8 cellular contexts compared by ENCODE assay signal in the genomic region with DNA sequence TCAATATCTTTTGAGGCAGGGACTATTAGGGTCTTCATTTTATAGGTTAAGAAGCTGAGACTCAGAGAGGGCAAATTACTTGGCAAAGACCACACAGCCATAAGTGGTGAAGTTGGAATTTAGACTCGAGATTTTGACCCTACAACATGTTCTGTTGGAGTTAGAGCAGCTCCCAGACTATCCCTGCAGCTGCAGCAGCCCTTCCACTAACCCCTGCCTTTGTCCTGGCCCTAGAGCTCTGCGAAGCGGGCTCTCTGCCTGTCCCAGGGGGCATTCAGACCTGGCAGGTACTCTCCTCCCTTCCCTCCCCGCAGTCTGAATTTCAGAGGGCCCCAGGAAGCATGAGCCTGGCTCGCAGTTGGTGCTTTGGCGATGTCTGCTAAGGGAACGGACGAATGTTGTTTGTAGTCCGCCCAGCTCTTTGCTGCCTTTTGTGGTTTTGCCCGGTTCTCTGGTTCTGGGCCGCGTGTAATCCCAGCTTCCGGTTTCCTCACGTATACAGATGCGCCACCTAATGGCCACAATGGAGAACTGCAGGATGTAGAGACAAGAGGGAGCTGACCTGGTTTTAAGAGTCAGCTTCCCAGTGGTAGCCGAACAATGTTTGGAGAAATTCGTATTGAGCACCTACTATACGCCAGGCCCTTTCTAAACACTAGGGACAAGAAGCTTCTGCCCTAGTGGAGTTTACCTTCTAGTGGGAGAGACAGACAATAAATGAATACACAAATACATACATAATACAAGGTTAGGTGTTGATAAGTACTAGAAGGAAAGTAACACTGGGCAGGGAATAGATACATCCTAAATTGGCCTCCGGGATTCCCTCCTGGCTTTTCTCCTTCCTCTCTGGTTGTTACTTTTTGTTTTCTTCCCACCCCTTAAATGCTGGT.
DNase-seq lines count a peak whose midpoint lies in the region; ATAC-seq and TF ChIP-seq lines count a peak whose summit lies in the region.

No MANE protein-coding gene starts in this region.

- intact Hi-C loops in CD4-positive, alpha-beta memory T cell (cut with micrococcal nuclease), result loop anchor here (1.0 kb wide), 1 partner anchor 39 kb away; no protein-coding TSS in a partner anchor

- H3K4me1 ChIP-seq in CD4-positive, alpha-beta memory T cell (ENCODE audit: insufficient read depth, low read length), result peaks cover 3% of the 10 kb centered on the region

- CTCF ChIA-PET in CD4-positive, alpha-beta memory T cell (lab: Charles Lee; ENCODE audit: partially characterized antibody), result interaction anchor here (0.8 to 11.2 kb wide), 45 partner anchors 9 to 593 kb away, joined by 3 to 263 read pairs (median 4); partner anchors contain the start of genes DCPS, FOXRED1, HYLS1 and PUS3

- peak; percentile 95 for TF ChIP-seq CTCF in endothelial cell (IDR thresholded peaks at IDR 0.05; ENCODE audit: unreplicated experiment)

- no peaks in the 10 kb centered on the region for H3K9me3 ChIP-seq in CD4-positive, alpha-beta memory T cell (ENCODE audit: control insufficient read depth in 1 of 2, low read length in 2 of 2)

- no peak overlapping the region for H3K27ac ChIP-seq in CD4-positive, alpha-beta memory T cell (ENCODE audit: low read depth, low read length)

- peak; percentile 59 to 67 (median 65) for DNase-seq in CD4-positive, alpha-beta memory T cell
- peak; percentile 79 for DNase-seq in HT1080 (ENCODE audit: low read depth)
- peak; percentile 88 for DNase-seq in NOMO-1 treated with DMSO at 0.1 percent for 48 hours (lab: John Stamatoyannopoulos, UW; ENCODE audit: unreplicated experiment)
- peak; percentile 31 to 55 (median 34) for DNase-seq in activated CD8-positive, alpha-beta memory T cell treated with anti-CD3 and anti-CD28 coated beads for 48 hours (ENCODE audit: low read depth in 2 of 3, low spot score in 2 of 3)
- DNase-seq in endothelial cell (ENCODE audit: low spot score), result peak; percentile 66
- peak; percentile 84 for DNase-seq in middle frontal gyrus (ENCODE audit: extremely low spot score, low spot score)
- peak; percentile 41 to 46 for DNase-seq in stimulated activated CD8-positive, alpha-beta memory T cell treated with anti-CD3 and anti-CD28 coated beads, Interleukin-2, amount 100 ng/mL, for 1 hour (ENCODE audit: low read depth in 2 of 2)

- H3K4me1 Mint-ChIP-seq in CD4-positive, alpha-beta memory T cell, result peaks cover 13 to 21% (median 16%) of the 10 kb centered on the region in 4 donors
- H3K4me1 Mint-ChIP-seq in endothelial cell (ENCODE audit: unreplicated experiment), result peaks cover 6% of the 10 kb centered on the region

- H3K27ac Mint-ChIP-seq in CD4-positive, alpha-beta memory T cell, result peak overlapping the region in 3 of 7 donors; percentile 0 to 80 (median 76)
- H3K27ac Mint-ChIP-seq in endothelial cell (ENCODE audit: unreplicated experiment), result peak overlapping the region; percentile 64

- POLR2A ChIA-PET in CD4-positive, alpha-beta memory T cell (lab: Charles Lee; ENCODE audit: partially characterized antibody), result interaction anchor here (0.7 to 1.3 kb wide), 4 partner anchors 15 to 213 kb away, joined by 3 to 8 read pairs (median 3); no protein-coding TSS in a partner anchor

- peak overlapping the region; percentile 18 to 78 (median 71) for H3K4me3 Mint-ChIP-seq in CD4-positive, alpha-beta memory T cell
- no peak overlapping the region for H3K4me3 Mint-ChIP-seq in endothelial cell (ENCODE audit: unreplicated experiment)

- peak; percentile 69 for ATAC-seq in GM19463 (IDR thresholded peaks at IDR 0.05; ENCODE audit: unreplicated experiment)

- H3K27me3 ChIP-seq in CD4-positive, alpha-beta memory T cell (ENCODE audit: insufficient read depth, low read length), result no peaks in the 10 kb centered on the region

- H3K27me3 Mint-ChIP-seq in CD4-positive, alpha-beta memory T cell, result no peaks in the 10 kb centered on the region
- H3K27me3 Mint-ChIP-seq in endothelial cell (ENCODE audit: unreplicated experiment), result peaks cover 9% of the 10 kb centered on the region

- peak overlapping the region in 1 of 2 donors; percentile 41 for H3K4me3 ChIP-seq in CD4-positive, alpha-beta memory T cell (ENCODE audit: low read length in 2 of 2)

- no peaks in the 10 kb centered on the region for H3K9me3 Mint-ChIP-seq in CD4-positive, alpha-beta memory T cell
- no peaks in the 10 kb centered on the region for H3K9me3 Mint-ChIP-seq in endothelial cell (ENCODE audit: unreplicated experiment)

- H3K36me3 ChIP-seq in CD4-positive, alpha-beta memory T cell (ENCODE audit: insufficient read depth, low read length), result no peaks in the 10 kb centered on the region

- H3K36me3 Mint-ChIP-seq in CD4-positive, alpha-beta memory T cell, result no peaks in the 10 kb centered on the region
- H3K36me3 Mint-ChIP-seq in endothelial cell (ENCODE audit: low read depth, unreplicated experiment), result no peaks in the 10 kb centered on the region

Comparison
In these comparisons a context has a peak if more than half of its experiments do, and no peak if none do; other contexts are left out.
1. DNase-seq: peak in every context shown above with its lines; median percentile 88 in NOMO-1 treated with DMSO at 0.1 percent for 48 hours; 84 in middle frontal gyrus; 79 in HT1080; 66 in endothelial cell; 65 in CD4-positive, alpha-beta memory T cell; 44 in stimulated activated CD8-positive, alpha-beta memory T cell treated with anti-CD3 and anti-CD28 coated beads, Interleukin-2, amount 100 ng/mL, for 1 hour; 34 in activated CD8-positive, alpha-beta memory T cell treated with anti-CD3 and anti-CD28 coated beads for 48 hours.